31 cellular contexts compared by ENCODE assay signal in the genomic region with DNA sequence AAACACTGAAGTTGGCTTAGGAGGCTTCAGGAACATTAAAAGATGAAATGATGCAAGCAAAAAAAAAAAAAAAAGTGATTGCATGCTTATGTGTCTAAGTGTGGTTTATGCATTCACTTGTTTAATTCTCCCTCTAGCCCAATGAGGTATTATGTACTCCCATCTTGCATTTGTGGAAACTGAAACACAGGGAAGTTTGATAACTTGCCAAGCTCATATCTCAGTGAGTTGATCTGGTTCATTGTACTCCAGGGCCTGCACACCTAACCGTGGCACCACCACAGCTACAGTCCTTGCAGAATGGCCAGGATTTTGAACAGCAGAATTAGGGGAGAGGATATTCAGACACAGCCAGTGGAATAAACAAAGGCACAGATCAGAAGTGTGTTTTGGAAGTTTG.
"Had no signal": no experiment of that assay in that cellular context is flagged by ENCODE, and none has a peak within 500 bp of the region (broad histone marks: within the 10 kb centered on the region; RNA-seq: fewer than 3 reads in every experiment).

No MANE protein-coding gene starts in this region.

- DNase-seq: activated CD4-positive, alpha-beta memory T cell treated with anti-CD3 and anti-CD28 coated beads for 36 hours; activated CD4-positive, alpha-beta T cell treated with anti-CD3 and anti-CD28 coated beads for 36 hours; activated CD4-positive, alpha-beta T cell treated with anti-CD3 and anti-CD28 coated beads, Interleukin-2, amount 10 ng/mL, durations not matched to agents 24 days and 14 days; activated CD4-positive, CD25-positive, alpha-beta regulatory T cell; activated CD4-positive, CD25-positive, alpha-beta regulatory T cell treated with anti-CD3 and anti-CD28 coated beads, Interleukin-2, amount 50 U/mL, for 72 hours; activated CD8-positive, alpha-beta memory T cell treated with anti-CD3 and anti-CD28 coated beads, Interleukin-2, amount 10 ng/mL, durations not matched to agents 7 days and 5 days; activated CD8-positive, alpha-beta memory T cell treated with anti-CD3 and anti-CD28 coated beads, Interleukin-2, amount 50 U/mL, for 4 hours; activated CD8-positive, alpha-beta T cell treated with anti-CD3 and anti-CD28 coated beads, Interleukin-2, amount 10 ng/mL, durations not matched to agents 7 days and 5 days; activated effector memory CD4-positive, alpha-beta T cell treated with anti-CD3 and anti-CD28 coated beads, Interleukin-2, amount 50 U/mL, for 16 hours; activated naive CD4-positive, alpha-beta T cell treated with anti-CD3 and anti-CD28 coated beads for 36 hours; activated naive CD8-positive, alpha-beta T cell treated with anti-CD3 and anti-CD28 coated beads for 36 hours; activated naive CD8-positive, alpha-beta T cell treated with anti-CD3 and anti-CD28 coated beads, Interleukin-2, amount 50 U/mL, for 24 hours; activated T-cell treated with anti-CD3 and anti-CD28 coated beads, Interleukin-2, amount 50 U/mL, for 1 hour; activated T-cell treated with anti-CD3 and anti-CD28 coated beads, Interleukin-2, amount 50 U/mL, for 48 hours; adrenal gland; amygdala; aorta; dorsolateral prefrontal cortex; effector CD4-positive, alpha-beta T cell; effector memory CD8-positive, alpha-beta T cell; erythroblast; foreskin keratinocyte; gastrocnemius medialis; T-helper 1 cell; T-helper 17 cell; T1000; WERI-Rb-1 had no signal

- H3K27me3 ChIP-seq: adrenal gland, breast epithelium, cardiac muscle cell, dorsolateral prefrontal cortex, esophagus muscularis mucosa, gastrocnemius medialis had no signal

- H3K4me1 ChIP-seq: adrenal gland, breast epithelium, foreskin keratinocyte, gastrocnemius medialis had no signal

- H3K36me3 ChIP-seq: adrenal gland, breast epithelium, cardiac muscle cell, esophagus muscularis mucosa, gastrocnemius medialis, WERI-Rb-1 had no signal

- H3K9me3 ChIP-seq: adrenal gland, breast epithelium, esophagus muscularis mucosa, gastrocnemius medialis had no signal

- H3K4me3 ChIP-seq: adrenal gland, breast epithelium, cardiac muscle cell, coronary artery, dorsolateral prefrontal cortex, esophagus muscularis mucosa, gastrocnemius medialis had no signal

- H3K27ac ChIP-seq: adrenal gland, breast epithelium, esophagus muscularis mucosa, foreskin keratinocyte, gastrocnemius medialis, WERI-Rb-1 had no signal

- ATAC-seq: activated CD4-positive, alpha-beta T cell treated with anti-CD3 and anti-CD28 coated beads for 36 hours; activated CD8-positive, alpha-beta memory T cell treated with anti-CD3 and anti-CD28 coated beads, Interleukin-2, amount 10 ng/mL, durations not matched to agents 7 days and 5 days; activated CD8-positive, alpha-beta T cell treated with anti-CD3 and anti-CD28 coated beads, Interleukin-2, amount 10 ng/mL, durations not matched to agents 7 days and 5 days; activated naive CD8-positive, alpha-beta T cell treated with anti-CD3 and anti-CD28 coated beads, Interleukin-2, amount 50 U/mL, for 24 hours; effector memory CD8-positive, alpha-beta T cell; foreskin keratinocyte; gastrocnemius medialis; T-helper 17 cell had no signal
